In the genomic region with DNA sequence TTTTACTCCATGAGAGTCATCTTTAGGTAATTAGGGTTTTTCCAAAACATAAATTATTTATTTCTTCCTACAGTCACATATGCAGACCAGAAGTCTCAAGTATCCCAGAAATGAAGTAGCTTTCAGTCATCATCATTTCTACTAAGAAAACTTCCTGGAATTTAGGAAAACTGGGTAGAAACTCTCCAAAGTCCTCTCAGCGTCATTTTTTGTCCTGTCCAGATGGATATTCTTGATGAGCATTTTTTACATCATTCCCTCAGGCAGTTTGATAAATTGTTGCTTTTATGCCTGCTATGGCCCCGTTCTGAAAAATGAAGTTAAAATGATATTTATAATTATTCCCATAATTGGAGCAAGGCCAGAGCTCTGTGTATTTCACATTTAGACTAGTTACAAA, we compare ENCODE assay signal across 19 cellular contexts.
"Had no signal": no experiment of that assay in that cellular context is flagged by ENCODE, and none has a peak within 500 bp of the region (broad histone marks: within the 10 kb centered on the region; RNA-seq: fewer than 3 reads in every experiment).

No MANE protein-coding gene starts in this region.

- H3K9ac ChIP-seq: parathyroid adenoma had no signal

- DNase-seq: activated CD4-positive, alpha-beta memory T cell treated with anti-CD3 and anti-CD28 coated beads for 36 hours; activated CD8-positive, alpha-beta memory T cell treated with anti-CD3 and anti-CD28 coated beads, Interleukin-2, amount 10 ng/mL, durations not matched to agents 7 days and 5 days; activated naive CD4-positive, alpha-beta T cell treated with anti-CD3 and anti-CD28 coated beads for 36 hours; activated naive CD8-positive, alpha-beta T cell treated with anti-CD3 and anti-CD28 coated beads, Interleukin-2, amount 50 U/mL, for 24 hours; activated T-cell treated with anti-CD3 and anti-CD28 coated beads, Interleukin-2, amount 50 U/mL, for 1 hour; dermis blood vessel endothelial cell; effector memory CD8-positive, alpha-beta T cell; islet precursor cell; mammary epithelial cell; naive B cell; stimulated activated CD4-positive, alpha-beta T cell treated with anti-CD3 and anti-CD28 coated beads, Interleukin-15, amount 100 ng/mL, for 24 hours; stimulated activated CD4-positive, alpha-beta T cell treated with anti-CD3 and anti-CD28 coated beads, Interleukin-4, amount 100 ng/mL, for 1 hour; stimulated activated naive CD4-positive, alpha-beta T cell; T1000; tibial artery had no signal

- H3K36me3 ChIP-seq: tibial artery, vagina had no signal

- H3K4me3 ChIP-seq: hepatocyte, tibial artery, vagina had no signal

- H3K27ac ChIP-seq: epithelial cell of prostate, parathyroid adenoma, vagina had no signal

- H3K9me3 ChIP-seq: tibial artery, vagina had no signal

- H3K4me1 ChIP-seq: parathyroid adenoma had no signal

- H3K27me3 ChIP-seq: hepatocyte, tibial artery, vagina had no signal
